In genomic region chr20:38962044-38962897, GRCh38 we compare ENCODE assay signal across 8 cellular contexts. TPM values are rescaled to one million over a fixed set of nuclear protein-coding genes. Genes with fewer than 3 reads are reported as not detected.
DNase-seq lines count a peak whose midpoint lies in the region; ATAC-seq, FAIRE-seq and TF ChIP-seq lines count a peak whose summit lies in the region.

Gene DHX35 (plus strand): TSS chr20:38962344. CDS start chr20:38962368, 24 bp downstream.

- H3K4me2 ChIP-seq in Loucy (ENCODE audit: low read depth, low read length, poor library complexity, severe bottlenecking) = peak within 1 kb of the TSS; percentile 89

- DNase-seq in H54 (ENCODE audit: insufficient read length, low spot score) (peak; percentile 94), fibroblast of the aortic adventitia (ENCODE audit: low read depth) (peak; percentile 94), nephron progenitor cell (peak; percentile 99)
- peak; percentile 99 for DNase-seq in activated effector memory CD4-positive, alpha-beta T cell treated with Interleukin-2 at 50 U/mL for 16 hours
- peak; percentile 98 to 99 for DNase-seq in stimulated activated naive CD8-positive, alpha-beta T cell treated with anti-CD3 and anti-CD28 coated beads, Interleukin-15, amount 100 ng/mL, for 72 hours

- H3K36me3 Mint-ChIP-seq in nephron progenitor cell (ENCODE audit: low read depth) = peaks cover 25% of the 10 kb centered on the region

- H4K20me1 ChIP-seq in Loucy (ENCODE audit: insufficient read depth, low read length, poor library complexity, severe bottlenecking) = no peaks in the 10 kb centered on the region

- H3K27me3 Mint-ChIP-seq in nephron progenitor cell (ENCODE audit: low read depth, poor library complexity) = no peaks in the 10 kb centered on the region
- H3K27me3 Mint-ChIP-seq in stimulated activated naive CD8-positive, alpha-beta T cell treated with anti-CD3 and anti-CD28 coated beads, Interleukin-15, amount 100 ng/mL, for 72 hours = no peaks in the 10 kb centered on the region

- peaks cover 9% of the 10 kb centered on the region; the same call in 1 of the 2 replicates for H3F3A ChIP-seq in Loucy (ENCODE audit: low read depth)

- H3K9ac ChIP-seq in ES-I3 (ENCODE audit: low read depth, low read length) (peak within 1 kb of the TSS; percentile 70), Loucy (ENCODE audit: low read depth, low read length, poor library complexity, severe bottlenecking) (peak within 1 kb of the TSS; percentile 86)

- no peaks in the 10 kb centered on the region for H3K9me2 ChIP-seq in Loucy (replicated peaks; ENCODE audit: low read depth, low read length)

- no peaks in the 10 kb centered on the region for H3K27me3 ChIP-seq in Loucy (ENCODE audit: insufficient read depth, low read length, poor library complexity, severe bottlenecking)

- H3K4me1 ChIP-seq in ES-I3 (ENCODE audit: insufficient read depth, low read length) = 0 out of 2 replicates have a peak, but pooled peaks cover 6% of the 10 kb centered on the region
- peaks cover 26% of the 10 kb centered on the region for H3K4me1 ChIP-seq in Loucy (ENCODE audit: insufficient read depth, low read length, poor library complexity, severe bottlenecking)

- no peaks in the 10 kb centered on the region; the same call in 1 of the 2 replicates for H3K36me3 ChIP-seq in ES-I3 (ENCODE audit: insufficient read depth, low read length)
- no peaks in the 10 kb centered on the region for H3K36me3 ChIP-seq in Loucy (ENCODE audit: insufficient read depth, low read length)

- TF ChIP-seq CTCF in Loucy (conservative IDR thresholded peaks at IDR 0.05; ENCODE audit: low read length) = peak; percentile 40
- peak; percentile 61 for TF ChIP-seq CTCF in fibroblast of the aortic adventitia (IDR thresholded peaks at IDR 0.05; ENCODE audit: insufficient read depth, low read length)
- TF ChIP-seq CTCF in nephron progenitor cell (IDR thresholded peaks at IDR 0.05) = no peak

- FAIRE-seq in H54 (lab: Jason Lieb, UNC) = peak; percentile 61

- ATAC-seq in stimulated activated naive CD8-positive, alpha-beta T cell treated with anti-CD3 and anti-CD28 coated beads, Interleukin-15, amount 100 ng/mL, for 72 hours = peak; percentile 99

- H3K9me3 Mint-ChIP-seq in nephron progenitor cell = no peaks in the 10 kb centered on the region
- H3K9me3 Mint-ChIP-seq in stimulated activated naive CD8-positive, alpha-beta T cell treated with anti-CD3 and anti-CD28 coated beads, Interleukin-15, amount 100 ng/mL, for 72 hours = no peaks in the 10 kb centered on the region

- peaks cover 34% of the 10 kb centered on the region for H3K4me1 Mint-ChIP-seq in nephron progenitor cell
- peaks cover 29% of the 10 kb centered on the region for H3K4me1 Mint-ChIP-seq in stimulated activated naive CD8-positive, alpha-beta T cell treated with anti-CD3 and anti-CD28 coated beads, Interleukin-15, amount 100 ng/mL, for 72 hours

- H3K79me2 ChIP-seq in Loucy (ENCODE audit: insufficient read depth, low read length) = peaks cover 47% of the 10 kb centered on the region

- peak; percentile 62 for TF ChIP-seq POLR2A in H54 (IDR thresholded peaks at IDR 0.05; ENCODE audit: low read depth, low read length)
- peak; percentile 91 for TF ChIP-seq POLR2A in Raji (IDR thresholded peaks at IDR 0.05; ENCODE audit: insufficient read depth, low read depth, low read length)

- H3K9me3 ChIP-seq in ES-I3 (ENCODE audit: control insufficient read depth, insufficient read depth, low read length) = no peaks in the 10 kb centered on the region
- no peaks in the 10 kb centered on the region for H3K9me3 ChIP-seq in Loucy (ENCODE audit: insufficient read depth, low read depth, low read length)

- peak within 1 kb of the TSS; percentile 96 for H3K4me3 Mint-ChIP-seq in nephron progenitor cell
- H3K4me3 Mint-ChIP-seq in stimulated activated naive CD8-positive, alpha-beta T cell treated with anti-CD3 and anti-CD28 coated beads, Interleukin-15, amount 100 ng/mL, for 72 hours = peak within 1 kb of the TSS; percentile 95 to 97

- peak within 1 kb of the TSS; percentile 98 for H3K27ac Mint-ChIP-seq in nephron progenitor cell
- peak within 1 kb of the TSS; percentile 99 for H3K27ac Mint-ChIP-seq in stimulated activated naive CD8-positive, alpha-beta T cell treated with anti-CD3 and anti-CD28 coated beads, Interleukin-15, amount 100 ng/mL, for 72 hours

- H2AFZ ChIP-seq in Loucy (ENCODE audit: low read length) = peak within 1 kb of the TSS; percentile 93

- H3K4me3 ChIP-seq in Loucy (ENCODE audit: low read length, poor library complexity, severe bottlenecking) = peak within 1 kb of the TSS; percentile 94
- H3K4me3 ChIP-seq in fibroblast of the aortic adventitia (ENCODE audit: low read depth, low read length) = peak within 1 kb of the TSS; percentile 93

RNA-seq across cellular contexts. Expression of gene DHX35, which starts in this region (rescaled TPM):
- total RNA-seq in fibroblast of the aortic adventitia (ENCODE audit: low replicate concordance) = 5.1 and 8.9 TPM in 2 replicates

Comparison
In these comparisons a context has a peak if more than half of its experiments do, and no peak if none do; other contexts are left out.
1. Peak in every context shown above with its lines: DNase-seq, ATAC-seq and H3K4me3 ChIP-seq.